8 cellular contexts compared by ENCODE assay signal in the genomic region with DNA sequence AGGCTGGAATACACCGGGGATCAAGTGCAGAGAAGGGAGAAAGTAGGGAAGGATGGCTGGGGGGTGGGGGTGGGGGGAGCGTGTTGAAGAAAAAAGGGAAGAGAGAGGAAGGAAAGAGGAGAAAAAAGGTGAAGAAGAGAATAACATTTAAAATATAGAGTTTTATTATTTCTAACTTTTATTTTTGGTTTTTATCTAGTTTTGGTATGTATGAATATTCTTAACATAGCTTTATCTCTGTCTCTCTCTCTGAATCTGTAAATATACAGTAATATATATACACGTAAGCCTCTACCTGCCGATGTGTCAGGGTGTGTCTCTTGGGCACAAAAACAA. TPM values are rescaled to one million over a fixed set of nuclear protein-coding genes. Genes with fewer than 3 reads are reported as not detected.
DNase-seq lines count a peak whose midpoint lies in the region; ATAC-seq, FAIRE-seq and TF ChIP-seq lines count a peak whose summit lies in the region.

No MANE protein-coding gene starts in this region.

- 11 to 20% (median 15%) methylated on average over 4 of the region's 4 CpGs for WGBS in adrenal gland, 4 donors
- 38% methylated on average over 4 of the region's 4 CpGs for WGBS in thymus

- in situ Hi-C loops in HAP-1 (cut with MboI; ENCODE audit: low sequenced_read_pairs): no loop called here

- peak overlapping the region in 1 of 4 donors; percentile 84 for H3K4me3 ChIP-seq in adrenal gland
- peak overlapping the region; percentile 38 to 63 for H3K4me3 ChIP-seq in left lung
- peak overlapping the region; percentile 59 for H3K4me3 ChIP-seq in thymus (ENCODE audit: low read length)
- H3K4me3 ChIP-seq in HAP-1: no peak overlapping the region

- peak overlapping the region in 4 of 5 donors; percentile 93 to 97 (median 96) for H3K27ac ChIP-seq in adrenal gland
- peak overlapping the region; percentile 85 to 95 for H3K27ac ChIP-seq in left lung
- H3K27ac ChIP-seq in thymus (ENCODE audit: low read depth): no peak overlapping the region

- DNase-seq in activated T-cell treated with anti-CD3 and anti-CD28 coated beads, Interleukin-2, amount 50 U/mL, for 24 hours: no peak
- DNase-seq in activated T-cell treated with anti-CD3 and anti-CD28 coated beads, Interleukin-2, amount 50 U/mL, for 1 hour: no peak
- DNase-seq in adrenal gland: no peak
- DNase-seq in left lung: no peak
- no peak for DNase-seq in HAP-1 (ENCODE audit: low spot score in 2 of 2)
- no peak for DNase-seq in D341Med (ENCODE audit: low spot score)
- no peak for DNase-seq in D721Med (ENCODE audit: insufficient read length, low spot score)

- peaks cover 28% of the 10 kb centered on the region for H3K4me1 Mint-ChIP-seq in activated T-cell treated with anti-CD3 and anti-CD28 coated beads, Interleukin-2, amount 50 U/mL, for 24 hours (ENCODE audit: low read depth)

- peaks cover 7 to 10% of the 10 kb centered on the region in 2 donors for H3K4me1 ChIP-seq in adrenal gland (replicated peaks in 1 of 2)
- H3K4me1 ChIP-seq in left lung: peaks cover 0 to 25% of the 10 kb centered on the region in 2 donors
- H3K4me1 ChIP-seq in thymus (ENCODE audit: control insufficient read depth, insufficient read depth, low read length): peaks cover 2% of the 10 kb centered on the region
- H3K4me1 ChIP-seq in HAP-1: peaks cover 5% of the 10 kb centered on the region; the same call in 1 of the 2 replicates

- H3K27ac Mint-ChIP-seq in activated T-cell treated with anti-CD3 and anti-CD28 coated beads, Interleukin-2, amount 50 U/mL, for 24 hours: peak overlapping the region; percentile 86

- peaks cover 2% of the 10 kb centered on the region for H3K36me3 Mint-ChIP-seq in activated T-cell treated with anti-CD3 and anti-CD28 coated beads, Interleukin-2, amount 50 U/mL, for 24 hours (ENCODE audit: low read depth)

- no peak for TF ChIP-seq CTCF in adrenal gland (IDR thresholded peaks at IDR 0.05)
- no peak for TF ChIP-seq CTCF in left lung (IDR thresholded peaks at IDR 0.05)
- TF ChIP-seq CTCF in D721Med (IDR thresholded peaks at IDR 0.05; ENCODE audit: insufficient read depth, missing control alignments): no peak

- no peak for FAIRE-seq in D721Med (lab: Jason Lieb, UNC)

- peaks cover 15% of the 10 kb centered on the region for H3K27me3 Mint-ChIP-seq in activated T-cell treated with anti-CD3 and anti-CD28 coated beads, Interleukin-2, amount 50 U/mL, for 24 hours

- ATAC-seq in left lung: no peak

- intact Hi-C loops in adrenal gland (cut with DNase I) (no loop called here), left lung (cut with DNase I) (no loop called here)

- peak overlapping the region; percentile 90 for H3K4me3 Mint-ChIP-seq in activated T-cell treated with anti-CD3 and anti-CD28 coated beads, Interleukin-2, amount 50 U/mL, for 24 hours

- H3K9me3 Mint-ChIP-seq in activated T-cell treated with anti-CD3 and anti-CD28 coated beads, Interleukin-2, amount 50 U/mL, for 24 hours: no peaks in the 10 kb centered on the region

- H3K36me3 ChIP-seq in adrenal gland (replicated peaks in 1 of 2) (no peaks in the 10 kb centered on the region), left lung (no peaks in the 10 kb centered on the region), thymus (ENCODE audit: control insufficient read depth, insufficient read depth) (no peaks in the 10 kb centered on the region), HAP-1 (replicated peaks) (no peaks in the 10 kb centered on the region)

- no peak for TF ChIP-seq POLR2A in adrenal gland (IDR thresholded peaks at IDR 0.05)

- H3K9me3 ChIP-seq in adrenal gland (replicated peaks in 1 of 3): no peaks in the 10 kb centered on the region
- H3K9me3 ChIP-seq in left lung: no peaks in the 10 kb centered on the region
- no peaks in the 10 kb centered on the region for H3K9me3 ChIP-seq in thymus (ENCODE audit: control insufficient read depth)
- no peaks in the 10 kb centered on the region for H3K9me3 ChIP-seq in HAP-1

- H3K27me3 ChIP-seq in adrenal gland (no peaks in the 10 kb centered on the region), left lung (peaks cover 0 to 40% of the 10 kb centered on the region in 2 donors), thymus (ENCODE audit: control insufficient read depth, insufficient read depth) (peaks cover 29% of the 10 kb centered on the region), HAP-1 (ENCODE audit: low read depth) (no peaks in the 10 kb centered on the region)

RNA-seq across cellular contexts. Expression of a gene that starts 30.0 kb away (rescaled TPM):
- total RNA-seq in adrenal gland (100 to 1,000 TPM in 2 of 8 donors, 10 to 100 TPM in 6; 53.0 to 145 (median 85.0) TPM), left lung (100 to 1,000 TPM in 1 of 2 donors, 10 to 100 TPM in 1; 98.3 to 197 TPM)
- polyA plus RNA-seq in adrenal gland (100 to 1,000 TPM in 2 of 3 donors, 10 to 100 TPM in 1; 15.9 to 285 (median 171) TPM), thymus (530 TPM)
